In the genomic region with DNA sequence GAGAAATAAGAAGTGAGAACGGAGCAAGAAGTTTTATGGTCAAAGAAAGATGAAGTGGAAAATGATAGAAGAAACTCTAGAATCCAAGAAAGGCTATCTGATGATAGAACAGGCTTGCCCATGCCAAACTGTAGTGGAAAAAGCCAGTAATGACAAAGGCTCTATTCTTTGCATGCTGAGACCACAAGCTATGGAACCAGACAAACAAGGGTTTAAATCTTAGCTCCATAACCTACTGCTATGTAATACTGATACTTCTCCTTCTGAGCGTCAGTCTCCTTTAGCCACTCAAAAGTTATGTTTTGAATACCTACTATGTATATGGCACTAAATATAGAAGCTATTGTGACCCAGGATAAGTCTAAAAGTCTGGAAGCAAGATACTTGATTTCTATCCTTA, we compare ENCODE assay signal across 22 cellular contexts.
"Had no signal": no experiment of that assay in that cellular context is flagged by ENCODE, and none has a peak within 500 bp of the region (broad histone marks: within the 10 kb centered on the region; RNA-seq: fewer than 3 reads in every experiment).

No MANE protein-coding gene starts in this region.

- H3K79me2 ChIP-seq: parathyroid adenoma had no signal

- H3K27ac Mint-ChIP-seq: memory B cell; naive B cell; natural killer cell treated with Interleukin-12 subunit alpha and Interleukin-12 subunit beta and Interleukin-15 and Interleukin-18, amount 100 ng/mL, for 72 hours had no signal

- H3K27me3 ChIP-seq: dorsolateral prefrontal cortex, esophagus muscularis mucosa, spleen, thyroid gland, vagina had no signal

- H3K9me3 Mint-ChIP-seq: memory B cell; naive B cell; natural killer cell treated with Interleukin-12 subunit alpha and Interleukin-12 subunit beta and Interleukin-15 and Interleukin-18, amount 100 ng/mL, for 72 hours; stimulated activated naive CD8-positive, alpha-beta T cell treated with anti-CD3 and anti-CD28 coated beads, Interleukin-15, amount 100 ng/mL, for 72 hours had no signal

- H3K4me3 Mint-ChIP-seq: memory B cell; naive B cell; natural killer cell treated with Interleukin-12 subunit alpha and Interleukin-12 subunit beta and Interleukin-15 and Interleukin-18, amount 100 ng/mL, for 72 hours; neural crest cell; stimulated activated naive CD8-positive, alpha-beta T cell treated with anti-CD3 and anti-CD28 coated beads, Interleukin-15, amount 100 ng/mL, for 72 hours had no signal

- H3K36me3 Mint-ChIP-seq: naive B cell had no signal

- H3K27me3 Mint-ChIP-seq: memory B cell; naive B cell; natural killer cell treated with Interleukin-12 subunit alpha and Interleukin-12 subunit beta and Interleukin-15 and Interleukin-18, amount 100 ng/mL, for 72 hours; stimulated activated naive CD8-positive, alpha-beta T cell treated with anti-CD3 and anti-CD28 coated beads, Interleukin-15, amount 100 ng/mL, for 72 hours had no signal

- H3K4me1 ChIP-seq: foreskin keratinocyte, lower lobe of right lung, prostate gland, spleen, thyroid gland, vagina had no signal

- H3K36me3 ChIP-seq: esophagus muscularis mucosa, lower lobe of right lung, prostate gland, spleen, thyroid gland, vagina had no signal

- DNase-seq: dorsolateral prefrontal cortex; effector CD4-positive, alpha-beta T cell; foreskin keratinocyte; left ventricle myocardium superior; lower lobe of right lung; mucosa of descending colon; naive B cell; right cardiac atrium; spleen; stimulated activated naive CD4-positive, alpha-beta T cell; stimulated activated naive CD8-positive, alpha-beta T cell treated with anti-CD3 and anti-CD28 coated beads, Interleukin-15, amount 100 ng/mL, for 72 hours; thyroid gland; trophoblast cell had no signal

- H3K4me1 Mint-ChIP-seq: memory B cell; naive B cell; neural crest cell; stimulated activated naive CD8-positive, alpha-beta T cell treated with anti-CD3 and anti-CD28 coated beads, Interleukin-15, amount 100 ng/mL, for 72 hours had no signal

- H3K9me3 ChIP-seq: esophagus muscularis mucosa, lower lobe of right lung, mucosa of descending colon, prostate gland, spleen, thyroid gland, vagina had no signal

- ATAC-seq: foreskin keratinocyte; left ventricle myocardium superior; lower lobe of right lung; mucosa of descending colon; natural killer cell treated with Interleukin-12 subunit alpha and Interleukin-12 subunit beta and Interleukin-15 and Interleukin-18, amount 100 ng/mL, for 72 hours; right cardiac atrium; stimulated activated naive CD8-positive, alpha-beta T cell treated with anti-CD3 and anti-CD28 coated beads, Interleukin-15, amount 100 ng/mL, for 72 hours had no signal

- H2AFZ ChIP-seq: parathyroid adenoma had no signal

- H3K4me3 ChIP-seq: dorsolateral prefrontal cortex, esophagus muscularis mucosa, lower lobe of right lung, mucosa of descending colon, prostate gland, skin epidermis, spleen, thyroid gland, vagina had no signal

- H3K9ac ChIP-seq: parathyroid adenoma had no signal

- H3K27ac ChIP-seq: epithelial cell of prostate, esophagus muscularis mucosa, foreskin keratinocyte, lower lobe of right lung, parathyroid adenoma, prostate gland, skin epidermis, spleen, thyroid gland, vagina had no signal
